ENCODE assay signal across 9 cellular contexts in genomic region chr13:38223093-38223492, GRCh38.
DNase-seq lines count a peak whose midpoint lies in the region; ATAC-seq, FAIRE-seq and TF ChIP-seq lines count a peak whose summit lies in the region.
"Had no signal": no experiment of that assay in that cellular context is flagged by ENCODE, and none has a peak within 500 bp of the region (broad histone marks: within the 10 kb centered on the region; RNA-seq: fewer than 3 reads in every experiment).

No MANE protein-coding gene starts in this region.

- H3K9me3 Mint-ChIP-seq in CD4-positive, alpha-beta memory T cell, result peaks cover 0 to 6% (median 3%) of the 10 kb centered on the region in 8 donors
- peaks cover 15% of the 10 kb centered on the region for H3K9me3 Mint-ChIP-seq in activated T-helper 17 cell treated with anti-CD3 and anti-CD28 coated beads, Interleukin-2, amount 50 U/mL, for 72 hours

- H3K27ac ChIP-seq in HepG2 (ENCODE audit: extremely low read length, insufficient read depth, low read length) (no peak overlapping the region), right lobe of liver (no peak overlapping the region)
- H3K27ac ChIP-seq in CD4-positive, alpha-beta memory T cell (ENCODE audit: low read depth, low read length), result no peak overlapping the region

- no peak overlapping the region for H2AFZ ChIP-seq in HepG2 (ENCODE audit: low read length)

- peaks cover 62% of the 10 kb centered on the region for H3K9me3 ChIP-seq in HepG2 (ENCODE audit: low read length)
- no peaks in the 10 kb centered on the region for H3K9me3 ChIP-seq in right lobe of liver
- no peaks in the 10 kb centered on the region for H3K9me3 ChIP-seq in CD4-positive, alpha-beta memory T cell (ENCODE audit: control insufficient read depth in 1 of 2, low read length in 2 of 2)
- H3K9me3 ChIP-seq: Caco-2 had no signal

- no peak for TF ChIP-seq RAD21 in HepG2 (CRISPR knock-in tag; IDR thresholded peaks at IDR 0.05)

- TF ChIP-seq CTCF in HepG2 (CRISPR knock-in tag; IDR thresholded peaks at IDR 0.05), result peak; percentile 7; the same call in 1 of the 2 replicates
- no peak for TF ChIP-seq CTCF in right lobe of liver (IDR thresholded peaks at IDR 0.05)

- no peaks in the 10 kb centered on the region for H4K20me1 ChIP-seq in HepG2 (ENCODE audit: insufficient read depth, low read length)

- H3K4me2 ChIP-seq in HepG2 (ENCODE audit: low read depth, low read length), result no peak overlapping the region

- no peaks in the 10 kb centered on the region for H3K4me1 ChIP-seq in HepG2 (ENCODE audit: insufficient read depth, low read length)
- no peaks in the 10 kb centered on the region for H3K4me1 ChIP-seq in right lobe of liver
- H3K4me1 ChIP-seq in CD4-positive, alpha-beta memory T cell (ENCODE audit: insufficient read depth, low read length), result no peaks in the 10 kb centered on the region
- H3K4me1 ChIP-seq: Caco-2 had no signal

- no peaks in the 10 kb centered on the region for H3K79me2 ChIP-seq in HepG2 (ENCODE audit: insufficient read depth, low read length)

- no peaks in the 10 kb centered on the region for H3K27me3 Mint-ChIP-seq in CD4-positive, alpha-beta memory T cell
- H3K27me3 Mint-ChIP-seq in activated T-helper 17 cell treated with anti-CD3 and anti-CD28 coated beads, Interleukin-2, amount 50 U/mL, for 72 hours, result peaks cover 3% of the 10 kb centered on the region

- POLR2A ChIA-PET in HepG2 (lab: Yijun Ruan, JAX), result no interaction called here
- POLR2A ChIA-PET in CD4-positive, alpha-beta memory T cell (lab: Charles Lee; ENCODE audit: partially characterized antibody), result no interaction called here

- FAIRE-seq in HepG2 (lab: Jason Lieb, UNC), result no peak

- TF ChIP-seq EP300 in HepG2 (IDR thresholded peaks at IDR 0.05; ENCODE audit: low read depth in 2 of 2, low read length in 2 of 2) (no peak), HepG2 (CRISPR knock-in tag; IDR thresholded peaks at IDR 0.05; ENCODE audit: borderline replicate concordance) (no peak)

- no peak overlapping the region for H3K9ac ChIP-seq in HepG2 (ENCODE audit: insufficient read depth, low read depth, low read length)

- CTCF ChIA-PET in HepG2 (lab: Yijun Ruan, JAX; ENCODE audit: low intra/inter-chr PET ratio, low total read pairs), result no interaction called here
- CTCF ChIA-PET in CD4-positive, alpha-beta memory T cell (lab: Charles Lee; ENCODE audit: partially characterized antibody), result no interaction called here

- H3K4me1 Mint-ChIP-seq in CD4-positive, alpha-beta memory T cell, result no peaks in the 10 kb centered on the region
- H3K4me1 Mint-ChIP-seq in activated T-helper 17 cell treated with anti-CD3 and anti-CD28 coated beads, Interleukin-2, amount 50 U/mL, for 72 hours, result no peaks in the 10 kb centered on the region

- no peak overlapping the region for H3K4me3 Mint-ChIP-seq in CD4-positive, alpha-beta memory T cell
- H3K4me3 Mint-ChIP-seq in activated T-helper 17 cell treated with anti-CD3 and anti-CD28 coated beads, Interleukin-2, amount 50 U/mL, for 72 hours, result no peak overlapping the region

- WGBS in HepG2 (ENCODE audit: low lambda C conversion rate), result 36% methylated on average over 1 of the region's 1 CpG
- WGBS in right lobe of liver (ENCODE audit: insufficient coverage, low coverage, low lambda C conversion rate, missing lambda C conversion rate), result 63% methylated on average over 1 of the region's 1 CpG

- H3K36me3 Mint-ChIP-seq in CD4-positive, alpha-beta memory T cell, result no peaks in the 10 kb centered on the region
- H3K36me3 Mint-ChIP-seq in activated T-helper 17 cell treated with anti-CD3 and anti-CD28 coated beads, Interleukin-2, amount 50 U/mL, for 72 hours (ENCODE audit: low read depth), result no peaks in the 10 kb centered on the region

- no peak for ATAC-seq in HepG2
- ATAC-seq in right lobe of liver, result no peak
- no peak for ATAC-seq in HG03139 (IDR thresholded peaks at IDR 0.05; ENCODE audit: unreplicated experiment)
- no peak for ATAC-seq in activated T-helper 17 cell treated with anti-CD3 and anti-CD28 coated beads, Interleukin-2, amount 50 U/mL, for 72 hours (replicated peaks)

- H3K4me3 ChIP-seq in HepG2 (replicated peaks in 1 of 3; ENCODE audit: insufficient read depth in 1 of 3, low read depth in 2 of 3, low read length in 3 of 3), result no peak overlapping the region
- H3K4me3 ChIP-seq in right lobe of liver, result no peak overlapping the region
- H3K4me3 ChIP-seq in CD4-positive, alpha-beta memory T cell (ENCODE audit: low read length in 2 of 2), result no peak overlapping the region

- in situ Hi-C loops in HepG2 (cut with HindIII; ENCODE audit: extremely low pct_ligation_motif_present, low pct_unique_long_range_greater_than_20kb), result no loop called here

- H3K36me3 ChIP-seq in HepG2 (replicated peaks in 1 of 2; ENCODE audit: control insufficient read depth in 1 of 2, insufficient read depth in 2 of 2, low read length in 2 of 2), result no peaks in the 10 kb centered on the region
- H3K36me3 ChIP-seq in right lobe of liver, result no peaks in the 10 kb centered on the region
- no peaks in the 10 kb centered on the region for H3K36me3 ChIP-seq in CD4-positive, alpha-beta memory T cell (ENCODE audit: insufficient read depth, low read length)

- H3K27me3 ChIP-seq in HepG2 (ENCODE audit: control insufficient read depth in 1 of 2, insufficient read depth in 2 of 2, low read length in 2 of 2) (no peaks in the 10 kb centered on the region), right lobe of liver (no peaks in the 10 kb centered on the region)
- H3K27me3 ChIP-seq in CD4-positive, alpha-beta memory T cell (ENCODE audit: insufficient read depth, low read length), result no peaks in the 10 kb centered on the region

- no peak overlapping the region for H3K27ac Mint-ChIP-seq in CD4-positive, alpha-beta memory T cell
- H3K27ac Mint-ChIP-seq in activated T-helper 17 cell treated with anti-CD3 and anti-CD28 coated beads, Interleukin-2, amount 50 U/mL, for 72 hours, result no peak overlapping the region

- DNase-seq in HepG2 (ENCODE audit: low spot score) (peak; percentile 1), right lobe of liver (no peak), SHP77 treated with DMSO at 0.1 percent for 48 hours (lab: John Stamatoyannopoulos, UW) (peak; percentile 64), globus pallidus (ENCODE audit: low spot score) (peak; percentile 5), NCI-H128 (lab: John Stamatoyannopoulos, UW; ENCODE audit: unreplicated experiment) (no peak)
- no peak for DNase-seq in CD4-positive, alpha-beta memory T cell

- TF ChIP-seq POLR2A in HepG2 (IDR thresholded peaks at IDR 0.05; ENCODE audit: insufficient read depth in 1 of 2, low read depth in 2 of 2, low read length in 2 of 2) (no peak), right lobe of liver (IDR thresholded peaks at IDR 0.05) (no peak)

- BruUV-seq in HepG2 (replicated peaks; lab: Mats Ljungman, UMichigan), result no TSS peak

- intact Hi-C loops in HepG2 (cut with micrococcal nuclease; ENCODE audit: unreplicated experiment) (no loop called here), right lobe of liver (cut with DNase I) (no loop called here)
- intact Hi-C loops in CD4-positive, alpha-beta memory T cell (cut with micrococcal nuclease), result no loop called here

TF ChIP-seq in HepG2, 621 proteins besides CTCF, POLR2A, EP300 and RAD21:
- TF ChIP-seq NCOA1 (CRISPR knock-in tag; IDR thresholded peaks at IDR 0.05) (no peak), STAG1 (CRISPR knock-in tag; IDR thresholded peaks at IDR 0.05) (peak; percentile 7; the same call in 1 of the 2 replicates), NR2F2 (IDR thresholded peaks at IDR 0.05; ENCODE audit: borderline replicate concordance, low read depth) (no peak), PHB2 (IDR thresholded peaks at IDR 0.05; ENCODE audit: partially characterized antibody) (no peak)
- TF ChIP-seq, protein P1, sequence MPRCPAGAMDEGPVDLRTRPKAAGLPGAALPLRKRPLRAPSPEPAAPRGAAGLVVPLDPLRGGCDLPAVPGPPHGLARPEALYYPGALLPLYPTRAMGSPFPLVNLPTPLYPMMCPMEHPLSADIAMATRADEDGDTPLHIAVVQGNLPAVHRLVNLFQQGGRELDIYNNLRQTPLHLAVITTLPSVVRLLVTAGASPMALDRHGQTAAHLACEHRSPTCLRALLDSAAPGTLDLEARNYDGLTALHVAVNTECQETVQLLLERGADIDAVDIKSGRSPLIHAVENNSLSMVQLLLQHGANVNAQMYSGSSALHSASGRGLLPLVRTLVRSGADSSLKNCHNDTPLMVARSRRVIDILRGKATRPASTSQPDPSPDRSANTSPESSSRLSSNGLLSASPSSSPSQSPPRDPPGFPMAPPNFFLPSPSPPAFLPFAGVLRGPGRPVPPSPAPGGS (CRISPR knock-in tag; IDR thresholded peaks at IDR 0.05), result no peak

Comparison
In these comparisons a context has a peak if more than half of its experiments do, and no peak if none do; other contexts are left out.
1. DNase-seq: peak in HepG2 (single experiment), SHP77 treated with DMSO at 0.1 percent for 48 hours (single experiment) and globus pallidus (single experiment); none in right lobe of liver (0 of 3), NCI-H128 (single experiment) and CD4-positive, alpha-beta memory T cell (0 of 5).